In the genomic region with DNA sequence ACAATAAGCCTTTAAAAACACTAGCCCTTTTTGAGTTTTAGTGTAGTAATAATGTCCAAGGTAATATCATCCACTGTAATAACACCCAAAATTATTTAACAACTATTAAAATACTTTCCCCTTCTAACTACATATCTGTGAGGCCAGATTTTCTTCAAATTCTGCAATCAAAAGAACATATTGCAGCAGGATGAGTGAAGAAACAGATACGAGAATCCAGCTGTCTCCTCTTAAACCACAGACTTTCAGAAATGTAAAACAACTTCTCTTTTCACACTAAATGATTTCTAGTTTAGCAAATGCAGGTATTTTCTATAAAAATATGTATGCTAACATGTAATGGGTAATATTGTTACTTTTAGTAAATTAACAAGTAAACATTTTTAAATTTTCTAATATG, we compare ENCODE assay signal across 31 cellular contexts.
DNase-seq lines count a peak whose midpoint lies in the region; ATAC-seq, FAIRE-seq and TF ChIP-seq lines count a peak whose summit lies in the region.
"Had no signal": no experiment of that assay in that cellular context is flagged by ENCODE, and none has a peak within 500 bp of the region (broad histone marks: within the 10 kb centered on the region; RNA-seq: fewer than 3 reads in every experiment).

No MANE protein-coding gene starts in this region.

- 92% methylated on average over 1 of the region's 1 CpG; no CpG with 5 or more reads in 1 of the 2 experiments for WGBS in endodermal cell (ENCODE audit: insufficient coverage in 1 of 2, insufficient read length in 1 of 2), 2 experiments
- WGBS in HepG2 (ENCODE audit: low lambda C conversion rate), result 3% methylated on average over 1 of the region's 1 CpG

- no peaks in the 10 kb centered on the region for H3K4me1 ChIP-seq in Caco-2
- no peaks in the 10 kb centered on the region for H3K4me1 ChIP-seq in endodermal cell (ENCODE audit: control insufficient read depth, insufficient read depth, low read length)
- H3K4me1 ChIP-seq in HepG2 (ENCODE audit: insufficient read depth, low read length), result no peaks in the 10 kb centered on the region
- H3K4me1 ChIP-seq: BE2C, Peyer's patch, prostate gland, upper lobe of left lung had no signal

- no peaks in the 10 kb centered on the region for H3K36me3 ChIP-seq in Caco-2 (ENCODE audit: control insufficient read depth, insufficient read depth, low read length)
- H3K36me3 ChIP-seq in endodermal cell (ENCODE audit: control insufficient read depth, insufficient read depth, low read length), result no peaks in the 10 kb centered on the region
- no peaks in the 10 kb centered on the region for H3K36me3 ChIP-seq in HepG2 (replicated peaks in 1 of 2; ENCODE audit: control insufficient read depth in 1 of 2, insufficient read depth in 2 of 2, low read length in 2 of 2)
- H3K36me3 ChIP-seq: BE2C, Peyer's patch, prostate gland, SJSA1, upper lobe of left lung had no signal

- no peak overlapping the region for H3K4me2 ChIP-seq in HepG2 (ENCODE audit: low read depth, low read length)

- no peak for TF ChIP-seq CTCF in Caco-2 (IDR thresholded peaks at IDR 0.05; ENCODE audit: insufficient read depth in 1 of 2, low read depth in 1 of 2, low read length in 1 of 2, severe bottlenecking in 1 of 2, unreplicated experiment in 1 of 2)
- no peak for TF ChIP-seq CTCF in endodermal cell (conservative IDR thresholded peaks at IDR 0.05)
- TF ChIP-seq CTCF in HepG2 (CRISPR knock-in tag; IDR thresholded peaks at IDR 0.05), result no peak

- BruUV-seq in Caco-2 (replicated peaks; lab: Mats Ljungman, UMichigan) (no TSS peak), HepG2 (replicated peaks; lab: Mats Ljungman, UMichigan) (no TSS peak)

- peak; percentile 69 for ATAC-seq in GM18498 (IDR thresholded peaks at IDR 0.05; ENCODE audit: unreplicated experiment)
- peak; percentile 45 for ATAC-seq in HG03469 (IDR thresholded peaks at IDR 0.05; ENCODE audit: unreplicated experiment)
- no peak for ATAC-seq in Right ventricle myocardium superior (ENCODE audit: poor library complexity)
- ATAC-seq in HepG2, result no peak
- ATAC-seq: activated naive CD8-positive, alpha-beta T cell treated with anti-CD3 and anti-CD28 coated beads, Interleukin-2, amount 50 U/mL, for 24 hours; left ventricle myocardium superior; sciatic nerve; stimulated activated memory B cell treated with anti-CD40 and anti-IgM and Interleukin-4, amounts not matched to agents 10 μg/mL and 1 μg/mL and 100 μg/mL, for 72 hours had no signal

- no peak overlapping the region for H3K4me3 Mint-ChIP-seq in Caco-2 (ENCODE audit: unreplicated experiment)
- no peak overlapping the region for H3K4me3 Mint-ChIP-seq in endodermal cell
- H3K4me3 Mint-ChIP-seq: activated naive CD8-positive, alpha-beta T cell treated with anti-CD3 and anti-CD28 coated beads, Interleukin-2, amount 50 U/mL, for 24 hours; stimulated activated memory B cell treated with anti-CD40 and anti-IgM and Interleukin-4, amounts not matched to agents 10 μg/mL and 1 μg/mL and 100 μg/mL, for 72 hours had no signal

- TF ChIP-seq RAD21 in HepG2 (CRISPR knock-in tag; IDR thresholded peaks at IDR 0.05), result no peak

- H3K4me1 Mint-ChIP-seq in Caco-2 (ENCODE audit: low read depth, unreplicated experiment) (peaks cover 6% of the 10 kb centered on the region), endodermal cell (no peaks in the 10 kb centered on the region)
- H3K4me1 Mint-ChIP-seq: activated naive CD8-positive, alpha-beta T cell treated with anti-CD3 and anti-CD28 coated beads, Interleukin-2, amount 50 U/mL, for 24 hours; stimulated activated memory B cell treated with anti-CD40 and anti-IgM and Interleukin-4, amounts not matched to agents 10 μg/mL and 1 μg/mL and 100 μg/mL, for 72 hours had no signal

- no peaks in the 10 kb centered on the region for H3K36me3 Mint-ChIP-seq in Caco-2 (ENCODE audit: insufficient read depth, unreplicated experiment)
- no peaks in the 10 kb centered on the region for H3K36me3 Mint-ChIP-seq in endodermal cell (ENCODE audit: low read depth)
- H3K36me3 Mint-ChIP-seq: stimulated activated memory B cell treated with anti-CD40 and anti-IgM and Interleukin-4, amounts not matched to agents 10 μg/mL and 1 μg/mL and 100 μg/mL, for 72 hours had no signal

- H3K27me3 Mint-ChIP-seq in Caco-2 (ENCODE audit: insufficient read depth, unreplicated experiment) (no peaks in the 10 kb centered on the region), endodermal cell (ENCODE audit: insufficient read depth) (no peaks in the 10 kb centered on the region)
- H3K27me3 Mint-ChIP-seq: activated naive CD8-positive, alpha-beta T cell treated with anti-CD3 and anti-CD28 coated beads, Interleukin-2, amount 50 U/mL, for 24 hours; stimulated activated memory B cell treated with anti-CD40 and anti-IgM and Interleukin-4, amounts not matched to agents 10 μg/mL and 1 μg/mL and 100 μg/mL, for 72 hours had no signal

- H3K9me3 ChIP-seq in Caco-2 (no peaks in the 10 kb centered on the region), endodermal cell (ENCODE audit: control insufficient read depth, low read length) (peaks cover 4% of the 10 kb centered on the region), HepG2 (ENCODE audit: low read length) (no peaks in the 10 kb centered on the region)
- H3K9me3 ChIP-seq: BE2C, Peyer's patch, prostate gland, SJSA1, upper lobe of left lung had no signal

- DNase-seq in RPMI8226 (peak; percentile 28), Caco-2 (no peak), Right ventricle myocardium superior (no peak), endodermal cell (no peak), HepG2 (ENCODE audit: low spot score) (no peak)
- DNase-seq: ACHN; activated CD4-positive, alpha-beta T cell treated with anti-CD3 and anti-CD28 coated beads for 48 hours; activated CD8-positive, alpha-beta memory T cell treated with anti-CD3 and anti-CD28 coated beads for 24 hours; activated effector memory CD4-positive, alpha-beta T cell treated with Interleukin-2 at 50 U/mL for 16 hours; activated naive CD8-positive, alpha-beta T cell treated with anti-CD3 and anti-CD28 coated beads, Interleukin-2, amount 50 U/mL, for 24 hours; BE2C; dorsolateral prefrontal cortex; GDM1; islet precursor cell; KG1; left ventricle myocardium superior; NCI-H146; NCI-H446 treated with DMSO at 0.1 percent for 48 hours; Peyer's patch; stimulated activated CD4-positive, alpha-beta T cell treated with anti-CD3 and anti-CD28 coated beads, Interleukin-4, amount 100 ng/mL, for 4 hours; upper lobe of left lung had no signal

- POLR2A ChIA-PET in Caco-2 (lab: Charles Lee) (no interaction called here), HepG2 (lab: Yijun Ruan, JAX) (no interaction called here)

- no peak overlapping the region for H2AFZ ChIP-seq in HepG2 (ENCODE audit: low read length)

- H3K79me2 ChIP-seq in HepG2 (ENCODE audit: insufficient read depth, low read length), result no peaks in the 10 kb centered on the region

- in situ Hi-C loops in HepG2 (cut with HindIII; ENCODE audit: extremely low pct_ligation_motif_present, low pct_unique_long_range_greater_than_20kb), result no loop called here

- FAIRE-seq in colon (lab: Jason Lieb, UNC) (peak; percentile 60), HepG2 (lab: Jason Lieb, UNC) (no peak)
- FAIRE-seq: GM18507, H54 had no signal

- H3K27ac ChIP-seq in endodermal cell (ENCODE audit: low read depth, low read length) (no peak overlapping the region), HepG2 (ENCODE audit: extremely low read length, insufficient read depth, low read length) (no peak overlapping the region)
- H3K27ac ChIP-seq: dorsolateral prefrontal cortex, Peyer's patch, prostate gland, SJSA1, upper lobe of left lung, VCaP had no signal

- intact Hi-C loops in Caco-2 (cut with micrococcal nuclease; ENCODE audit: unreplicated experiment), result no loop called here
- intact Hi-C loops in Right ventricle myocardium superior (cut with DNase I), result no loop called here
- intact Hi-C loops in HepG2 (cut with micrococcal nuclease; ENCODE audit: unreplicated experiment), result no loop called here

- CTCF ChIA-PET in Caco-2 (lab: Charles Lee) (no interaction called here), HepG2 (lab: Yijun Ruan, JAX; ENCODE audit: low intra/inter-chr PET ratio, low total read pairs) (no interaction called here)

- no peak overlapping the region for H3K9ac ChIP-seq in endodermal cell (ENCODE audit: extremely low read depth, low read length, poor library complexity, severe bottlenecking)
- no peak overlapping the region for H3K9ac ChIP-seq in HepG2 (ENCODE audit: insufficient read depth, low read depth, low read length)

- H3K4me3 ChIP-seq in Caco-2 (ENCODE audit: low read depth, low read length) (no peak overlapping the region), endodermal cell (ENCODE audit: low read length) (no peak overlapping the region), HepG2 (replicated peaks in 1 of 3; ENCODE audit: insufficient read depth in 1 of 3, low read depth in 2 of 3, low read length in 3 of 3) (no peak overlapping the region)
- H3K4me3 ChIP-seq: dorsolateral prefrontal cortex, Peyer's patch, prostate gland, SJSA1, upper lobe of left lung had no signal

- H3K27me3 ChIP-seq in Caco-2 (replicated peaks; ENCODE audit: control insufficient read depth, insufficient read depth, low read length) (no peaks in the 10 kb centered on the region), endodermal cell (ENCODE audit: control insufficient read depth, insufficient read depth, low read length, poor library complexity, severe bottlenecking) (no peaks in the 10 kb centered on the region), HepG2 (ENCODE audit: control insufficient read depth in 1 of 2, insufficient read depth in 2 of 2, low read length in 2 of 2) (no peaks in the 10 kb centered on the region)
- H3K27me3 ChIP-seq: BE2C, dorsolateral prefrontal cortex, Peyer's patch, SJSA1, upper lobe of left lung had no signal

- H3K9me3 Mint-ChIP-seq in Caco-2 (ENCODE audit: unreplicated experiment) (no peaks in the 10 kb centered on the region), endodermal cell (peaks cover 5% of the 10 kb centered on the region)
- H3K9me3 Mint-ChIP-seq: activated naive CD8-positive, alpha-beta T cell treated with anti-CD3 and anti-CD28 coated beads, Interleukin-2, amount 50 U/mL, for 24 hours had no signal

- H3K27ac Mint-ChIP-seq in Caco-2 (ENCODE audit: unreplicated experiment) (no peak overlapping the region), endodermal cell (no peak overlapping the region)
- H3K27ac Mint-ChIP-seq: activated naive CD8-positive, alpha-beta T cell treated with anti-CD3 and anti-CD28 coated beads, Interleukin-2, amount 50 U/mL, for 24 hours; stimulated activated memory B cell treated with anti-CD40 and anti-IgM and Interleukin-4, amounts not matched to agents 10 μg/mL and 1 μg/mL and 100 μg/mL, for 72 hours had no signal

- TF ChIP-seq EP300 in HepG2 (IDR thresholded peaks at IDR 0.05; ENCODE audit: low read depth in 2 of 2, low read length in 2 of 2) (no peak), HepG2 (CRISPR knock-in tag; IDR thresholded peaks at IDR 0.05; ENCODE audit: borderline replicate concordance) (no peak)

- no peak for TF ChIP-seq POLR2A in HepG2 (IDR thresholded peaks at IDR 0.05; ENCODE audit: insufficient read depth in 1 of 2, low read depth in 2 of 2, low read length in 2 of 2)

- H4K20me1 ChIP-seq in HepG2 (ENCODE audit: insufficient read depth, low read length), result no peaks in the 10 kb centered on the region

TF ChIP-seq in HepG2, 621 proteins besides CTCF, POLR2A, EP300 and RAD21 (continues in another document):
- TF ChIP-seq TMF1 (CRISPR knock-in tag; IDR thresholded peaks at IDR 0.05; ENCODE audit: low read depth), result no peak

Comparison
In these comparisons a context has a peak if more than half of its experiments do, and no peak if none do; other contexts are left out.
1. ATAC-seq: peak in GM18498 (single experiment) and HG03469 (single experiment); none in Right ventricle myocardium superior (single experiment) and HepG2 (single experiment).